ENCODE assay signal across 23 cellular contexts in the genomic region with DNA sequence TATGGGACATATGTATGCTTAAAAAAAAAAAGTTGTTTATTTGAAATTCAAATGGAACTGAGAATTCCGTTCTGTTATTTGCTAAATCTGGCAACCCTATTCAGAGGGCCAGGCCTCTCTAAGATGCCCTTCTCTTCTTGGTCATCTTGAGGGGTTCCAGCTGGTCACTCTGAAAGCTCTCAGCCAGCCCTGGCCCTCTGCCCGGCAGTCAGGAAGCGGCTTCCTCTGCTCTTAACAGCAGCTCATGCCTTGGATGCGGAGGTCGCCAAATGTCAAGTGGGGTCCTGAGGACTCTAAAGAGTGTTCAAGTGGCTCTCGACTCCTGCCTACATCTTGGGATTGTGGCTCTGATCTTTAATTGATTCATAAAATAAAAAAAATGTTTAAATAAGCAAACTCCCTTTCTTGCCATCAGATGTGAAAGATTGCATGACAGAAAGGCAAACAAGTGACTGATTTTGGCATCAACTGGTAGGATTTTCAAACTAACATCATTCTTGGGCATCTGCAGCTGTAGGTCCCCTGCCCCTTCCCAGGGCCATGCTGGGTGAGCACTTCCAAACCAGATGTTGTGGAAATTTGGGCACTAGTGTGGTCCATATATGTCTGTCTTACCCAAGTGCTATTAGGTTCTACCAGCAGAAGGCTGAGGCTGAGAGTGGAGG.
DNase-seq lines count a peak whose midpoint lies in the region; TF ChIP-seq lines count a peak whose summit lies in the region.
"Had no signal": no experiment of that assay in that cellular context is flagged by ENCODE, and none has a peak within 500 bp of the region (broad histone marks: within the 10 kb centered on the region; RNA-seq: fewer than 3 reads in every experiment).

No MANE protein-coding gene starts in this region.

- H3K4me3 ChIP-seq in cardiac muscle cell (no peak overlapping the region), ovary (no peak overlapping the region)
- H3K4me3 ChIP-seq: GM12878, spleen, thoracic aorta had no signal

- TF ChIP-seq POLR2A in ovary (IDR thresholded peaks at IDR 0.05): no peak

- DNase-seq in NCI-H1105 treated with DMSO at 0.1 percent for 48 hours (lab: John Stamatoyannopoulos, UW): peak; percentile 38
- no peak for DNase-seq in NCI-H1105 (lab: John Stamatoyannopoulos, UW)
- DNase-seq in NCI-H2196 (lab: John Stamatoyannopoulos, UW; ENCODE audit: unreplicated experiment): peak; percentile 49
- DNase-seq in cardiac muscle cell (ENCODE audit: low read depth in 1 of 2, low spot score in 1 of 2): peak; percentile 61 to 77
- DNase-seq in ovary: peak; percentile 80 to 86 (median 84)
- DNase-seq in posterior vena cava (ENCODE audit: low spot score): no peak
- DNase-seq in NOMO-1 treated with dmso at 0.1 percent for 144 hours (lab: John Stamatoyannopoulos, UW; ENCODE audit: unreplicated experiment): no peak
- DNase-seq in medulla oblongata (ENCODE audit: extremely low spot score): no peak
- DNase-seq: activated naive CD4-positive, alpha-beta T cell treated with anti-CD3 and anti-CD28 coated beads, Interleukin-2, amount 50 U/mL, for 16 hours; activated T-cell treated with anti-CD3 and anti-CD28 coated beads, Interleukin-2, amount 50 U/mL, for 72 hours; foreskin keratinocyte; immature natural killer cell; Kasumi-1; OCI-M1; retina; SHP77 treated with DMSO at 0.1 percent for 48 hours; spleen; stimulated activated CD4-positive, alpha-beta T cell treated with anti-CD3 and anti-CD28 coated beads, Interleukin-4, amount 100 ng/mL, for 24 hours; stimulated activated naive CD4-positive, alpha-beta T cell treated with Interleukin-2 at 50 U/mL for 16 hours; T-helper 1 cell had no signal

- H3K36me3 ChIP-seq in cardiac muscle cell (no peaks in the 10 kb centered on the region), ovary (no peaks in the 10 kb centered on the region)
- H3K36me3 ChIP-seq: spleen, thoracic aorta had no signal

- no peak for TF ChIP-seq EP300 in ovary (IDR thresholded peaks at IDR 0.05)

- intact Hi-C loops in ovary (cut with DNase I): loop anchor here in 2 of 4 donors (10.0 kb wide), 2 partner anchors 124 to 134 kb away; no protein-coding TSS in a partner anchor
- intact Hi-C loops in posterior vena cava (cut with DNase I): no loop called here

- peaks cover 9% of the 10 kb centered on the region for H3K27me3 ChIP-seq in cardiac muscle cell
- no peaks in the 10 kb centered on the region for H3K27me3 ChIP-seq in ovary

- H3K4me1 ChIP-seq in cardiac muscle cell (ENCODE audit: low read depth) (peaks cover 14% of the 10 kb centered on the region), ovary (ENCODE audit: insufficient read depth) (peaks cover 7% of the 10 kb centered on the region)
- H3K4me1 ChIP-seq: foreskin keratinocyte, spleen had no signal

- TF ChIP-seq CTCF in cardiac muscle cell (IDR thresholded peaks at IDR 0.05; ENCODE audit: low read depth, low read length): no peak
- TF ChIP-seq CTCF in ovary (IDR thresholded peaks at IDR 0.05): no peak

- H3K27ac ChIP-seq in cardiac muscle cell (no peak overlapping the region), ovary (peak overlapping the region in 1 of 2 donors; percentile 13)
- H3K27ac ChIP-seq: 22Rv1, foreskin keratinocyte, spleen, thoracic aorta had no signal

- WGBS in ovary, 3 donors: 6 to 19% (median 11%) methylated on average over 6 of the region's 6 CpGs

- H3K9me3 ChIP-seq in cardiac muscle cell (ENCODE audit: low read depth) (no peaks in the 10 kb centered on the region), ovary (no peaks in the 10 kb centered on the region)
- H3K9me3 ChIP-seq: spleen, thoracic aorta had no signal

Comparison
In these comparisons a context has a peak if more than half of its experiments do, and no peak if none do; other contexts are left out.
1. DNase-seq: peak in NCI-H1105 treated with DMSO at 0.1 percent for 48 hours (single experiment), NCI-H2196 (single experiment), cardiac muscle cell (2 of 2) and ovary (5 of 5); none in NCI-H1105 (single experiment), posterior vena cava (single experiment), NOMO-1 treated with dmso at 0.1 percent for 144 hours (single experiment) and medulla oblongata (single experiment).